Comparison of ENCODE assay signal across 1 cellular context in genomic region chr2:190526105-190526708, GRCh38.
TF ChIP-seq lines count a peak whose summit lies in the region.

No MANE protein-coding gene starts in this region.

TF ChIP-seq in GM12878, 131 proteins besides CTCF, POLR2A, EP300 and RAD21:
- TF ChIP-seq PAX5 (IDR thresholded peaks at IDR 0.05; ENCODE audit: borderline replicate concordance, low read depth, low read length): no peak
- no peak for TF ChIP-seq USF1 (IDR thresholded peaks at IDR 0.05; ENCODE audit: borderline replicate concordance, extremely low read length, insufficient read depth, low read depth, low read length)
- no peak for TF ChIP-seq IRF5 (IDR thresholded peaks at IDR 0.05; ENCODE audit: borderline replicate concordance)
- no peak for TF ChIP-seq IRF3 (IDR thresholded peaks at IDR 0.05)
- TF ChIP-seq HCFC1 (IDR thresholded peaks at IDR 0.05; ENCODE audit: low read length): no peak
- TF ChIP-seq CREM (IDR thresholded peaks at IDR 0.05; ENCODE audit: low read depth): no peak
- no peak for TF ChIP-seq FOS (IDR thresholded peaks at IDR 0.05; ENCODE audit: borderline replicate concordance, extremely low read depth, insufficient read length)
- no peak for TF ChIP-seq PRDM15 (CRISPR knock-in tag; IDR thresholded peaks at IDR 0.05)
- TF ChIP-seq ZNF217 (IDR thresholded peaks at IDR 0.05): no peak
- no peak for TF ChIP-seq BMI1 (IDR thresholded peaks at IDR 0.05; ENCODE audit: borderline replicate concordance)
- TF ChIP-seq RAD51 (IDR thresholded peaks at IDR 0.05): no peak
- no peak for TF ChIP-seq MAX (IDR thresholded peaks at IDR 0.05; ENCODE audit: low read depth, low read length)
- TF ChIP-seq E2F8 (IDR thresholded peaks at IDR 0.05; ENCODE audit: low read depth, partially characterized antibody): no peak
- TF ChIP-seq POLR2AphosphoS2 (IDR thresholded peaks at IDR 0.05; ENCODE audit: low read depth, low read length): no peak
